9 cellular contexts compared by ENCODE assay signal in the genomic region with DNA sequence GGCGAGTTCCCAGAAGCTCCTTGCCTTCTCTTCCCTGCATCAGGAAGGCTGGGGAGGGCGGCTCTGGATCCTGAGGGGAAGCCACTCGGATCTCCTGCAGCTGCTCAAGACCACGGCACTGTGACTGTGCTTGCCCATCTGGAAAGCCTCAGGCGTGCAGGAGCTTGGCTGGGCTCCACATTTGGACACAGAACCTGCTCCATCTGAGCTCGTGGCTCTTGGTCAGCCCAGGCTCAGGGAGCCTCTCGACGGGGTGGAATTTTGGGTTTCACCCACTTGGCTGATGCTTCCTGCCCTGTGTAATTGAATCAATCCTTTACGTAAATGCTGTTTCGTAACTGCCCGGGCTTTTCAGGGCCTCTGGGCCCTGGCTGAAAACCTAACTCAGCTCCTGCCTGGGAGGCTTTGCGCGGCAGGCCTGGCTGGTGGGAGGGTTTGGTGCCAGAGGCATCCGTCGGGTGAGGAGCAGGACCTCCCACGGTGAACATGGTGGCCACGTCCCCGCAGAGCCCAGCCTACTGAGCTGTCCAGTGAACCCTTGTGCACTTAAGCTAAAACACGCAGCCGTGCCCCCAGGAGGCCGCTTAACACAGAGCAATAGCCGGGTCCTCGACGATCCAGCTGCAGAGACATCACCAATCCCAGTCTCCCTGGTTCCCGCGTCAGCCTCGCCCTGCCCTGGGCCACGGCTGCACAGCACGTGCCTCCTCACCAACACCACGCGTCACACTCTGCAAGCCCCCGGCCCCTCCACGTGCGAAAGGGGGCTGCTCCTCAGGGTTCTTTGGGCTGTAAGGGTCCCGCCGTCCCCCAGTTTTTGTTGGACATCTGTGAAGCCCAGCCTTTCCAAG.
DNase-seq lines count a peak whose midpoint lies in the region; ATAC-seq and TF ChIP-seq lines count a peak whose summit lies in the region.
"Had no signal": no experiment of that assay in that cellular context is flagged by ENCODE, and none has a peak within 500 bp of the region (broad histone marks: within the 10 kb centered on the region; RNA-seq: fewer than 3 reads in every experiment).

No MANE protein-coding gene starts in this region.

- H3K36me3 Mint-ChIP-seq in endodermal cell (ENCODE audit: low read depth) = no peaks in the 10 kb centered on the region

- no peaks in the 10 kb centered on the region for H3K4me1 Mint-ChIP-seq in endodermal cell

- DNase-seq in DMS 273 (lab: John Stamatoyannopoulos, UW; ENCODE audit: unreplicated experiment) = peak; percentile 16
- no peak for DNase-seq in DMS 273 treated with DMSO at 0.1 percent for 48 hours (lab: John Stamatoyannopoulos, UW)
- DNase-seq in epidermal melanocyte (ENCODE audit: insufficient read length, low spot score) = peak; percentile 92
- peak; percentile 71 to 82 (median 74) for DNase-seq in mucosa of descending colon
- peak; percentile 48 to 73 for DNase-seq in tibial nerve (ENCODE audit: low spot score in 2 of 2)
- DNase-seq in GM03348 (ENCODE audit: low spot score) = no peak
- DNase-seq in stimulated activated naive CD8-positive, alpha-beta T cell treated with anti-CD3 and anti-CD28 coated beads, Interleukin-15, Interleukin-2, amounts not matched to agents 100 U/mL and 50 U/mL, for 24 hours = no peak
- DNase-seq in endodermal cell = no peak

- ATAC-seq in mucosa of descending colon = peak; percentile 67
- ATAC-seq in stimulated activated naive CD8-positive, alpha-beta T cell treated with anti-CD3 and anti-CD28 coated beads, Interleukin-15, Interleukin-2, amounts not matched to agents 100 U/mL and 50 U/mL, for 24 hours = no peak

- no peak overlapping the region for H3K9ac ChIP-seq in endodermal cell (ENCODE audit: extremely low read depth, low read length, poor library complexity, severe bottlenecking)

- H3K9me3 Mint-ChIP-seq in endodermal cell = peaks cover 12% of the 10 kb centered on the region

- H3K27ac ChIP-seq in tibial nerve (peak overlapping the region in 3 of 4 donors; percentile 32 to 60 (median 40)), endodermal cell (ENCODE audit: low read depth, low read length) (no peak overlapping the region)
- H3K27ac ChIP-seq: 22Rv1 had no signal

- no peaks in the 10 kb centered on the region for H3K27me3 Mint-ChIP-seq in endodermal cell (ENCODE audit: insufficient read depth)

- no peak overlapping the region for H3K4me3 Mint-ChIP-seq in endodermal cell

- intact Hi-C loops in mucosa of descending colon (cut with DNase I, micrococcal nuclease) = no loop called here

- no peak for TF ChIP-seq CTCF in mucosa of descending colon (IDR thresholded peaks at IDR 0.05)
- no peak for TF ChIP-seq CTCF in tibial nerve (IDR thresholded peaks at IDR 0.05)
- no peak for TF ChIP-seq CTCF in endodermal cell (conservative IDR thresholded peaks at IDR 0.05)

- H3K4me1 ChIP-seq in mucosa of descending colon (ENCODE audit: low read depth) (no peaks in the 10 kb centered on the region), tibial nerve (peaks cover 0 to 13% (median 0%) of the 10 kb centered on the region in 4 donors), endodermal cell (ENCODE audit: control insufficient read depth, insufficient read depth, low read length) (no peaks in the 10 kb centered on the region)

- no peak overlapping the region for H3K27ac Mint-ChIP-seq in endodermal cell

- WGBS in tibial nerve, 2 donors = 70 to 77% methylated on average over 31 to 36 of the region's 36 CpGs
- WGBS in endodermal cell (ENCODE audit: insufficient coverage in 1 of 2, insufficient read length in 1 of 2), 2 experiments = 92 to 93% methylated on average over 28 to 36 of the region's 36 CpGs

- H3K36me3 ChIP-seq in mucosa of descending colon (ENCODE audit: low read depth) (no peaks in the 10 kb centered on the region), tibial nerve (no peaks in the 10 kb centered on the region), endodermal cell (ENCODE audit: control insufficient read depth, insufficient read depth, low read length) (no peaks in the 10 kb centered on the region)

- TF ChIP-seq EP300 in tibial nerve (IDR thresholded peaks at IDR 0.05) = peak in 1 of 2 donors; percentile 64

- TF ChIP-seq POLR2A in tibial nerve (IDR thresholded peaks at IDR 0.05) = no peak

- H3K4me3 ChIP-seq in mucosa of descending colon = no peak overlapping the region
- H3K4me3 ChIP-seq in tibial nerve = no peak overlapping the region
- H3K4me3 ChIP-seq in endodermal cell (ENCODE audit: low read length) = no peak overlapping the region

- no peaks in the 10 kb centered on the region for H3K9me3 ChIP-seq in mucosa of descending colon
- peaks cover 0 to 3% (median 0%) of the 10 kb centered on the region in 4 donors for H3K9me3 ChIP-seq in tibial nerve
- H3K9me3 ChIP-seq in endodermal cell (ENCODE audit: control insufficient read depth, low read length) = no peaks in the 10 kb centered on the region

- H3K27me3 ChIP-seq in tibial nerve (no peaks in the 10 kb centered on the region), endodermal cell (ENCODE audit: control insufficient read depth, insufficient read depth, low read length, poor library complexity, severe bottlenecking) (no peaks in the 10 kb centered on the region)

Comparison
In these comparisons a context has a peak if more than half of its experiments do, and no peak if none do; other contexts are left out.
1. DNase-seq: peak in DMS 273 (single experiment), epidermal melanocyte (single experiment), mucosa of descending colon (3 of 3) and tibial nerve (2 of 2); none in DMS 273 treated with DMSO at 0.1 percent for 48 hours (single experiment), GM03348 (single experiment), stimulated activated naive CD8-positive, alpha-beta T cell treated with anti-CD3 and anti-CD28 coated beads, Interleukin-15, Interleukin-2, amounts not matched to agents 100 U/mL and 50 U/mL, for 24 hours (single experiment) and endodermal cell (single experiment).